ENCODE assay signal across 18 cellular contexts in the genomic region with DNA sequence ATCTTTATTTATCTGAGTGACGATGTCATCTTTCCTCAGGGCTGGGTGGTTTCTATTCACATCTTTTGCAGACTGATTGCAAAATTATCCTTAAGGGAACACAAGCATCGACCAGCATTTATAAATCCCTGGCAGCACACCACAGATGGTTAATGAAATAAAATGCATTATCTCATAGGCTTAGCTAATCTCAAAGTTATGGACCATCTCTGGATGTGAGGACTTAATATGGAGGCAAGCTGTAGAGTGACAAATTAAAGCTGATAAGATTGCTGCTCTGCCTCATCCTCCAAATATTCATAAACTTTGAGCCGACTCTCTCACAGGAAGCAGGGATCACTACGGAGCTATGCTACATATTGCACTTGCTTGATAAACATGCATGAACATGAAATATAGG.
DNase-seq lines count a peak whose midpoint lies in the region; ATAC-seq and TF ChIP-seq lines count a peak whose summit lies in the region.
"Had no signal": no experiment of that assay in that cellular context is flagged by ENCODE, and none has a peak within 500 bp of the region (broad histone marks: within the 10 kb centered on the region; RNA-seq: fewer than 3 reads in every experiment).

No MANE protein-coding gene starts in this region.

- no peaks in the 10 kb centered on the region for H4K20me1 ChIP-seq in SK-N-SH (ENCODE audit: insufficient read depth)
- H4K20me1 ChIP-seq in fibroblast of lung (ENCODE audit: control insufficient read depth, extremely low read depth, insufficient read depth, low read length): no peaks in the 10 kb centered on the region

- H2AFZ ChIP-seq in SK-N-SH (ENCODE audit: low read depth) (no peak overlapping the region), fibroblast of lung (ENCODE audit: low read length) (no peak overlapping the region)

- H3F3A ChIP-seq in SK-N-SH (replicated peaks; ENCODE audit: insufficient read depth): peaks cover 35% of the 10 kb centered on the region

- peaks cover 7% of the 10 kb centered on the region for H3K9me3 Mint-ChIP-seq in MCF 10A (ENCODE audit: unreplicated experiment)

- intact Hi-C loops in MCF 10A (cut with micrococcal nuclease): no loop called here
- intact Hi-C loops in breast epithelium (cut with DNase I; ENCODE audit: low total_unique reads): no loop called here
- intact Hi-C loops in spleen (cut with DNase I; ENCODE audit: low total_unique reads): no loop called here

- H3K36me3 Mint-ChIP-seq in MCF 10A (ENCODE audit: insufficient read depth, unreplicated experiment): no peaks in the 10 kb centered on the region
- H3K36me3 Mint-ChIP-seq: activated CD8-positive, alpha-beta memory T cell treated with anti-CD3 and anti-CD28 coated beads, Interleukin-2, amount 10 ng/mL, durations not matched to agents 7 days and 5 days had no signal

- no peaks in the 10 kb centered on the region for H3K9me2 ChIP-seq in SK-N-SH

- TF ChIP-seq RAD21 in SK-N-SH (IDR thresholded peaks at IDR 0.05; ENCODE audit: low read length): peak; percentile 14; the same call in 1 of the 2 replicates

- H3K9me3 ChIP-seq in breast epithelium: no peaks in the 10 kb centered on the region
- H3K9me3 ChIP-seq in SK-N-SH: no peaks in the 10 kb centered on the region
- H3K9me3 ChIP-seq in fibroblast of lung (ENCODE audit: control insufficient read depth, insufficient read depth, low read depth, low read length): no peaks in the 10 kb centered on the region
- H3K9me3 ChIP-seq in spleen: peaks cover 0 to 18% (median 0%) of the 10 kb centered on the region in 8 donors
- H3K9me3 ChIP-seq: esophagus muscularis mucosa, pancreas, SJCRH30 had no signal

- CTCF ChIA-PET in MCF 10A (lab: Yijun Ruan, JAX): interaction anchor here (0.6 to 0.7 kb wide), 4 partner anchors 15 to 865 kb away, joined by 3 to 4 read pairs (median 4); no protein-coding TSS in a partner anchor
- CTCF ChIA-PET in SK-N-SH (lab: Yijun Ruan, JAX): interaction anchor here (0.7 to 1.4 kb wide), 2 partner anchors 658 to 1320 kb away, joined by 4 to 6 read pairs; no protein-coding TSS in a partner anchor

- no peak overlapping the region for H3K4me3 Mint-ChIP-seq in MCF 10A (ENCODE audit: unreplicated experiment)
- H3K4me3 Mint-ChIP-seq: activated CD8-positive, alpha-beta memory T cell treated with anti-CD3 and anti-CD28 coated beads, Interleukin-2, amount 10 ng/mL, durations not matched to agents 7 days and 5 days had no signal

- peak overlapping the region; percentile 72 for H3K4me2 ChIP-seq in SK-N-SH
- peak overlapping the region; percentile 73 for H3K4me2 ChIP-seq in fibroblast of lung (ENCODE audit: extremely low read depth, insufficient read depth, low read length)

- peak; percentile 64 to 95 for TF ChIP-seq EP300 in SK-N-SH (IDR thresholded peaks at IDR 0.05; ENCODE audit: borderline replicate concordance in 1 of 2, low read depth in 1 of 2, low read length in 1 of 2)

- under 1% methylated on average over 4 of the region's 4 CpGs for WGBS in SK-N-SH (ENCODE audit: low lambda C conversion rate)
- whole genome bisulfite sequencing in spleen, 5 donors: 53 to 76% (median 64%) methylated on average over 4 of the region's 4 CpGs

- DNase-seq in MCF 10A (ENCODE audit: unreplicated experiment): peak; percentile 20
- no peak for DNase-seq in breast epithelium (ENCODE audit: low spot score in 2 of 2)
- DNase-seq in SK-N-SH: peak; percentile 19
- DNase-seq in fibroblast of lung (ENCODE audit: low read depth in 2 of 2): peak; percentile 94
- DNase-seq in stromal cell of bone marrow (ENCODE audit: low read depth): peak; percentile 15
- no peak for DNase-seq in spleen
- DNase-seq: activated CD8-positive, alpha-beta memory T cell treated with anti-CD3 and anti-CD28 coated beads, Interleukin-2, amount 10 ng/mL, durations not matched to agents 7 days and 5 days; activated naive CD4-positive, alpha-beta T cell treated with Interleukin-2 at 50 U/mL for 16 hours; midbrain; NCI-H187; NCI-H69; pancreas had no signal

- H3K9ac ChIP-seq in SK-N-SH: peak overlapping the region; percentile 85
- H3K9ac ChIP-seq in fibroblast of lung (ENCODE audit: insufficient read depth, low read length): no peak overlapping the region

- H3K4me1 ChIP-seq in breast epithelium: no peaks in the 10 kb centered on the region
- H3K4me1 ChIP-seq in SK-N-SH (ENCODE audit: control insufficient read depth in 1 of 2, insufficient read depth in 2 of 2, low read depth in 1 of 2, low read length in 1 of 2): peaks cover 9 to 38% of the 10 kb centered on the region in 2 experiments; a peak in 3 of 4 replicates
- peaks cover 20% of the 10 kb centered on the region for H3K4me1 ChIP-seq in fibroblast of lung (ENCODE audit: control insufficient read depth, extremely low read depth, insufficient read depth, low read length)
- H3K4me1 ChIP-seq in spleen: no peaks in the 10 kb centered on the region
- H3K4me1 ChIP-seq: esophagus muscularis mucosa, pancreas had no signal

- TF ChIP-seq POLR2A in breast epithelium (IDR thresholded peaks at IDR 0.05) (no peak), spleen (IDR thresholded peaks at IDR 0.05) (no peak)

- H3K27me3 ChIP-seq in breast epithelium (no peaks in the 10 kb centered on the region), SK-N-SH (ENCODE audit: insufficient read depth) (no peaks in the 10 kb centered on the region), fibroblast of lung (ENCODE audit: control insufficient read depth, insufficient read depth, low read length) (no peaks in the 10 kb centered on the region), spleen (replicated peaks in 1 of 7) (no peaks in the 10 kb centered on the region)
- H3K27me3 ChIP-seq: esophagus muscularis mucosa, pancreas, SJCRH30 had no signal

- H3K4me3 ChIP-seq in breast epithelium (no peak overlapping the region), SK-N-SH (ENCODE audit: low read depth in 2 of 2, low read length in 1 of 2) (peak overlapping the region in 1 of 2 experiments; percentile 45; a peak in 2 of 4 replicates), fibroblast of lung (replicated peaks in 1 of 4; ENCODE audit: control extremely low read depth in 1 of 4, insufficient read depth in 1 of 4, low read depth in 3 of 4, low read length in 4 of 4) (no peak overlapping the region), spleen (no peak overlapping the region)
- H3K4me3 ChIP-seq: esophagus muscularis mucosa, pancreas, SJCRH30 had no signal

- H3K36me3 ChIP-seq in breast epithelium (no peaks in the 10 kb centered on the region), SK-N-SH (replicated peaks in 1 of 2; ENCODE audit: control insufficient read depth in 1 of 2, insufficient read depth in 2 of 2, low read length in 1 of 2) (no peaks in the 10 kb centered on the region), fibroblast of lung (ENCODE audit: control insufficient read depth, insufficient read depth, low read length) (no peaks in the 10 kb centered on the region), spleen (no peaks in the 10 kb centered on the region)
- H3K36me3 ChIP-seq: esophagus muscularis mucosa, pancreas, SJCRH30 had no signal

- H3K27ac ChIP-seq in breast epithelium (no peak overlapping the region), SK-N-SH (ENCODE audit: low read depth in 2 of 2, low read length in 1 of 2) (peak overlapping the region; percentile 13 to 100; a peak in 3 of 4 replicates), fibroblast of lung (ENCODE audit: insufficient read depth, low read length) (peak overlapping the region; percentile 92), spleen (no peak overlapping the region)
- H3K27ac ChIP-seq: 22Rv1, esophagus muscularis mucosa, pancreas, SJCRH30, VCaP had no signal

- H3K27ac Mint-ChIP-seq in MCF 10A (ENCODE audit: low read depth, unreplicated experiment): peak overlapping the region; percentile 13
- H3K27ac Mint-ChIP-seq: activated CD8-positive, alpha-beta memory T cell treated with anti-CD3 and anti-CD28 coated beads, Interleukin-2, amount 10 ng/mL, durations not matched to agents 7 days and 5 days had no signal

- no peaks in the 10 kb centered on the region for H3K79me2 ChIP-seq in SK-N-SH (ENCODE audit: insufficient read depth)
- H3K79me2 ChIP-seq in fibroblast of lung (ENCODE audit: control insufficient read depth, insufficient read depth, low read length): no peaks in the 10 kb centered on the region

- POLR2A ChIA-PET in MCF 10A (lab: Yijun Ruan, JAX) (interaction anchor here (0.6 to 0.8 kb wide), 2 partner anchors 35 to 179 kb away, joined by 3 to 4 read pairs; no protein-coding TSS in a partner anchor), SK-N-SH (lab: Yijun Ruan, JAX) (no interaction called here)

- no peak for TF ChIP-seq CTCF in MCF 10A (IDR thresholded peaks at IDR 0.05; ENCODE audit: unreplicated experiment)
- no peak for TF ChIP-seq CTCF in breast epithelium (IDR thresholded peaks at IDR 0.05)
- TF ChIP-seq CTCF in SK-N-SH (IDR thresholded peaks at IDR 0.05): no peak
- no peak for TF ChIP-seq CTCF in fibroblast of lung (conservative IDR thresholded peaks at IDR 0.05 in 1 of 2, IDR thresholded peaks at IDR 0.05 in 1 of 2; ENCODE audit: low read depth in 1 of 2, low read length in 2 of 2)
- TF ChIP-seq CTCF in spleen (IDR thresholded peaks at IDR 0.05 in 8 of 11, conservative IDR thresholded peaks at IDR 0.05 in 3 of 11): no peak

- ATAC-seq in HG02885 (IDR thresholded peaks at IDR 0.05; ENCODE audit: poor library complexity, unreplicated experiment) (no peak), HG03039 (IDR thresholded peaks at IDR 0.05; ENCODE audit: unreplicated experiment) (no peak)
- ATAC-seq: activated CD8-positive, alpha-beta memory T cell treated with anti-CD3 and anti-CD28 coated beads, Interleukin-2, amount 10 ng/mL, durations not matched to agents 7 days and 5 days; pancreas had no signal

- H3K4me1 Mint-ChIP-seq in MCF 10A (ENCODE audit: insufficient read depth, unreplicated experiment): peaks cover 27% of the 10 kb centered on the region
- H3K4me1 Mint-ChIP-seq: activated CD8-positive, alpha-beta memory T cell treated with anti-CD3 and anti-CD28 coated beads, Interleukin-2, amount 10 ng/mL, durations not matched to agents 7 days and 5 days had no signal

- no peaks in the 10 kb centered on the region for H3K27me3 Mint-ChIP-seq in MCF 10A (ENCODE audit: insufficient read depth, unreplicated experiment)

- no TSS peak for BruUV-seq in MCF 10A (replicated peaks; lab: Mats Ljungman, UMichigan)

Comparison
In these comparisons a context has a peak if more than half of its experiments do, and no peak if none do; other contexts are left out.
1. DNase-seq: peak in MCF 10A (single experiment), SK-N-SH (single experiment), fibroblast of lung (2 of 2) and stromal cell of bone marrow (single experiment); none in breast epithelium (0 of 2) and spleen (single experiment).
2. H3K27ac ChIP-seq: peak in SK-N-SH (2 of 2) and fibroblast of lung (single experiment); none in breast epithelium (0 of 2) and spleen (0 of 8).